Comparison of ENCODE assay signal across 31 cellular contexts in the genomic region with DNA sequence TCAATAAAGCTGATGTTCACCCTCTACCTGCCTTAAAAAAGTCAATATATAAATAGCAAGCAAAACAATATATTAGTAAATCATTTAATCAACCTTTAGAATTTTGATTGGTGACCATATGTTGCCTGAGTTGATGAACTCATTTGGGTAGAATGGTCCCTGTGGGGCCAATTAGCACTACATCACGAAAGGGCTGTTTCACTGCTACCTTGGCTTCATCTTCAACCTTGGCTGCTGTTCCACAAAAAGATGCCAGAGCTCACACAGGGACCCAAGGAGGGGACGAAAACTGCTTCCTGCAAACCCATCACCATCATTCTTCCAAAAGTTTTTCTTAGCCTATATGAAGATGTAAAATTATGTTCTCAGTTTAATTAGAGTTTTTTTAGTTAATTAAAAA.
"Had no signal": no experiment of that assay in that cellular context is flagged by ENCODE, and none has a peak within 500 bp of the region (broad histone marks: within the 10 kb centered on the region; RNA-seq: fewer than 3 reads in every experiment).

No MANE protein-coding gene starts in this region.

- H3K27ac ChIP-seq: ascending aorta, breast epithelium, SJSA1 had no signal

- DNase-seq: activated CD4-positive, alpha-beta T cell treated with anti-CD3 and anti-CD28 coated beads, Interleukin-2, amount 10 ng/mL, durations not matched to agents 24 days and 14 days; activated CD4-positive, alpha-beta T cell treated with anti-CD3 and anti-CD28 coated beads, Interleukin-2, amount 50 U/mL, for 4 hours; activated CD8-positive, alpha-beta T cell treated with anti-CD3 and anti-CD28 coated beads for 36 hours; activated gamma-delta T cell; activated naive CD4-positive, alpha-beta T cell treated with Interleukin-2 at 50 U/mL for 16 hours; activated naive CD8-positive, alpha-beta T cell treated with anti-CD3 and anti-CD28 coated beads, Interleukin-2, amount 10 ng/mL, durations not matched to agents 7 days and 5 days; activated T-cell treated with anti-CD3 and anti-CD28 coated beads, Interleukin-2, amount 50 U/mL, for 1 hour; activated T-cell treated with anti-CD3 and anti-CD28 coated beads, Interleukin-2, amount 50 U/mL, for 72 hours; amygdala; cerebellar nuclear complex; Kasumi-1; KG1; MG63; NCI-H1048; NCI-H1105 treated with DMSO at 0.1 percent for 48 hours; NCI-H1436; NCI-H187; NCI-H2029 treated with DMSO at 0.1 percent for 48 hours; NCI-H2107; NCI-H226; NCI-H510A treated with DMSO at 0.1 percent for 48 hours; NCI-H526 treated with DMSO at 0.1 percent for 48 hours; NCI-H82; RPMI8226; SHP77 treated with DMSO at 0.1 percent for 48 hours; SK-N-SH had no signal

- H3K9ac ChIP-seq: SK-N-SH had no signal

- H3K4me2 ChIP-seq: SK-N-SH had no signal

- ATAC-seq: activated CD8-positive, alpha-beta T cell treated with anti-CD3 and anti-CD28 coated beads for 36 hours; activated T-cell treated with anti-CD3 and anti-CD28 coated beads, Interleukin-2, amount 50 U/mL, for 72 hours; activated T-helper 17 cell treated with anti-CD3 and anti-CD28 coated beads, Interleukin-2, amount 50 U/mL, for 72 hours; Panc1 had no signal

- H3K4me3 ChIP-seq: ascending aorta, breast epithelium, MG63, SJSA1 had no signal

- H3K4me1 ChIP-seq: ascending aorta, breast epithelium, SJSA1 had no signal

- H3K36me3 ChIP-seq: ascending aorta, breast epithelium, MG63, SJSA1 had no signal

- H3K9me3 ChIP-seq: ascending aorta, breast epithelium, MG63, SJSA1, SK-N-SH had no signal

- H3K27me3 ChIP-seq: ascending aorta, breast epithelium, MG63, SJSA1 had no signal
